ENCODE assay signal across 11 cellular contexts in genomic region chr1:47529520-47530098, GRCh38.
A peak's percentile ranks its signal among the peaks of the same experiment; 100 is the strongest.
DNase-seq lines count a peak whose midpoint lies in the region; ATAC-seq and TF ChIP-seq lines count a peak whose summit lies in the region.
"Had no signal": no experiment of that assay in that cellular context is flagged by ENCODE, and none has a peak within 500 bp of the region (broad histone marks: within the 10 kb centered on the region; RNA-seq: fewer than 3 reads in every experiment).

No MANE protein-coding gene starts in this region.

- peaks cover 32% of the 10 kb centered on the region for H3K4me1 ChIP-seq in SJCRH30
- H3K4me1 ChIP-seq: parathyroid adenoma had no signal

- H3K4me1 Mint-ChIP-seq in glutamatergic neuron (ENCODE audit: low read depth, unreplicated experiment) (peaks cover 7% of the 10 kb centered on the region), immature natural killer cell (peaks cover 10 to 13% of the 10 kb centered on the region in 2 donors)

- H3K4me3 ChIP-seq in AG04449 (ENCODE audit: low read depth, low read length) (no peak overlapping the region), SJCRH30 (no peak overlapping the region)

- H3K27ac Mint-ChIP-seq in glutamatergic neuron (ENCODE audit: unreplicated experiment) (no peak overlapping the region), immature natural killer cell (no peak overlapping the region)

- POLR2A ChIA-PET in AG04449 (lab: Yijun Ruan, JAX) = no interaction called here

- no peaks in the 10 kb centered on the region for H3K9me3 Mint-ChIP-seq in glutamatergic neuron (ENCODE audit: unreplicated experiment)
- H3K9me3 Mint-ChIP-seq in immature natural killer cell = peaks cover 2 to 20% (median 9%) of the 10 kb centered on the region in 6 donors

- no peak for DNase-seq in AG04449 (ENCODE audit: low read depth, low spot score)
- peak; percentile 54 to 86 for DNase-seq in SJCRH30
- no peak for DNase-seq in glutamatergic neuron
- DNase-seq in stimulated activated CD4-positive, alpha-beta T cell treated with anti-CD3 and anti-CD28 coated beads, Interleukin-2, amount 100 ng/mL, for 48 hours = no peak
- DNase-seq in NCI-H2081 (lab: John Stamatoyannopoulos, UW) = no peak
- no peak for DNase-seq in immature natural killer cell
- DNase-seq: activated CD8-positive, alpha-beta memory T cell treated with anti-CD3 and anti-CD28 coated beads, Interleukin-2, amount 50 U/mL, for 4 hours; NCI-H1092 treated with DMSO at 0.1 percent for 48 hours had no signal

- H3K27ac ChIP-seq in SJCRH30 = peak overlapping the region; percentile 77
- H3K27ac ChIP-seq: parathyroid adenoma had no signal

- peak; percentile 8 for TF ChIP-seq CTCF in AG04449 (IDR thresholded peaks at IDR 0.05; ENCODE audit: insufficient read depth, low read length, missing control alignments)
- peak; percentile 38; the same call in 1 of the 2 replicates for TF ChIP-seq CTCF in GM12874 (IDR thresholded peaks at IDR 0.05; ENCODE audit: insufficient read depth, low read depth, low read length)
- TF ChIP-seq CTCF in glutamatergic neuron (IDR thresholded peaks at IDR 0.05; ENCODE audit: partially characterized antibody, unreplicated experiment) = peak; percentile 97

- H3K27me3 Mint-ChIP-seq in glutamatergic neuron (ENCODE audit: unreplicated experiment) (peaks cover 10% of the 10 kb centered on the region), immature natural killer cell (ENCODE audit: low read depth in 3 of 3) (peaks cover 2 to 11% (median 9%) of the 10 kb centered on the region in 3 donors)

- no peak overlapping the region for H3K4me3 Mint-ChIP-seq in glutamatergic neuron (ENCODE audit: unreplicated experiment)
- no peak overlapping the region for H3K4me3 Mint-ChIP-seq in immature natural killer cell

- no peak for ATAC-seq in GM18867 (IDR thresholded peaks at IDR 0.05; ENCODE audit: unreplicated experiment)

- no peaks in the 10 kb centered on the region for H3K36me3 Mint-ChIP-seq in glutamatergic neuron (ENCODE audit: unreplicated experiment)
- peaks cover 0 to 6% (median 0%) of the 10 kb centered on the region in 3 donors for H3K36me3 Mint-ChIP-seq in immature natural killer cell

- no peaks in the 10 kb centered on the region for H3K36me3 ChIP-seq in SJCRH30

- H3K9me3 ChIP-seq in SJCRH30 (replicated peaks) = no peaks in the 10 kb centered on the region

- CTCF ChIA-PET in AG04449 (lab: Yijun Ruan, JAX) = interaction anchor here (0.7 to 6.4 kb wide), 10 partner anchors 10 to 197 kb away, joined by 3 to 38 read pairs (median 4); partner anchors contain the start of gene FOXD2

- no peaks in the 10 kb centered on the region for H3K27me3 ChIP-seq in SJCRH30

Comparison
In these comparisons a context has a peak if more than half of its experiments do, and no peak if none do; other contexts are left out.
1. DNase-seq: peak in SJCRH30 (2 of 2); none in AG04449 (single experiment), glutamatergic neuron (single experiment), stimulated activated CD4-positive, alpha-beta T cell treated with anti-CD3 and anti-CD28 coated beads, Interleukin-2, amount 100 ng/mL, for 48 hours (0 of 2), NCI-H2081 (0 of 2) and immature natural killer cell (0 of 3).
2. CTCF ChIP-seq: peak in every context shown above with its lines; median percentile 97 in glutamatergic neuron; 38 in GM12874; 8 in AG04449.